Comparison of ENCODE assay signal across 1 cellular context in the genomic region with DNA sequence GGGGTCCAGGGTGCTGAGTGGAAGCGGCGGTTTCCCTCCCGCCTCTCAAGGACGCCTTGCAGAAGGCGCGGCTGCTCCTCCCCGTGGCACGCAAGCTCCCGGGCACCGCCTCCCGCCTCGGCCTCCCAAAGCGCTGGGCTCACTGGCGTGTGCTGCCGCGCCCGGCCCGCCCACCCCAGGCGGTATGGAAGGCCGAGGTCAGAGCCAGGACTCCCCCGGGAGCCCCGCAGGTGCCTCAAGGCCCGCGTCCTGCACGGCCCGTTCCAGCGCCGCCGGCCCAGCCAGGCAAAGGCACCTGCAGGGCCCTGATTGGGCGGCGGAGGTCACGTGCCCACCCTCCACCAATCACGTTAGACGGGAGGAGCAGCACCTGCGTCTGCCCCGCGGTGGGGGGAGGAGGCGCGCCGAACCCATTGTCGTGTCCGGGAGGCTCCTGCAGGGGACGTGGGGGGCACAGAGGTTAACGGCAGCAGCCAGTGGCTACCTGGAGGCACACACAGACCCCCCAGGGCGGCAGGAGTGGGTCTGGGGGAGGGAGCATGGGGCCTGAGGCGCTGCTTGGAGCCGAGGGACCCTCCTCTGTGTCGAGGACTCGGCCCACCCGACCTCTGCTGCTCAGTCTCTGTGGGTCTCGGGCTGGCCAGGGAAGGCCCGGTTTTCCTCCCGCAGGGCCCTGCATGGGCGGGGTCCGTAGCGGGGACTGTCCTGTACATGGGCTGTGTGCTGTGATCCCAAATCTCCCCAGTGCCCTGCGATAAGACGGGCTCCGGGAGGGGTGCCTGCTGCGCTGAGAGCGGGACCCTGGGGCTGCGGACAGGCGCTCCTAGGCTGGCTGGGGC.
TF ChIP-seq lines count a peak whose summit lies in the region.

No MANE protein-coding gene starts in this region.

TF ChIP-seq in HepG2, 621 proteins besides CTCF, POLR2A, EP300 and RAD21 (continued from another document and continues in another):
- TF ChIP-seq SNAPC4 (CRISPR knock-in tag; IDR thresholded peaks at IDR 0.05) (no peak), RORA (CRISPR knock-in tag; IDR thresholded peaks at IDR 0.05) (no peak), ZNF678 (CRISPR knock-in tag; IDR thresholded peaks at IDR 0.05) (no peak), KDM3A (CRISPR knock-in tag; IDR thresholded peaks at IDR 0.05; ENCODE audit: low read depth) (no peak), ZNF891 (CRISPR knock-in tag; IDR thresholded peaks at IDR 0.05) (peak; percentile 83), ZNF713 (CRISPR knock-in tag; IDR thresholded peaks at IDR 0.05) (no peak), PCBP1 (IDR thresholded peaks at IDR 0.05; ENCODE audit: borderline replicate concordance, low read depth, low read length) (0 out of 2 replicates have a peak, but pooled peaks have one; percentile 85), U2AF1 (optimal IDR thresholded peaks at IDR 0.05; ENCODE audit: low read depth, low read length) (no peak), ZKSCAN8 (CRISPR knock-in tag; IDR thresholded peaks at IDR 0.05; ENCODE audit: borderline replicate concordance) (no peak), PRDM15 (CRISPR knock-in tag; IDR thresholded peaks at IDR 0.05) (no peak), ZNF629 (CRISPR knock-in tag; conservative IDR thresholded peaks at IDR 0.05) (no peak), ARNT2 (CRISPR knock-in tag; IDR thresholded peaks at IDR 0.05; ENCODE audit: low read depth) (0 out of 2 replicates have a peak, but pooled peaks have one; percentile 13), KDM2A (CRISPR knock-in tag; IDR thresholded peaks at IDR 0.05; ENCODE audit: borderline replicate concordance, low read depth) (peak; percentile 80), REXO4 (CRISPR knock-in tag; IDR thresholded peaks at IDR 0.05; ENCODE audit: borderline replicate concordance) (no peak), CERS6 (CRISPR knock-in tag; IDR thresholded peaks at IDR 0.05) (no peak), ZNF263 (CRISPR knock-in tag; IDR thresholded peaks at IDR 0.05) (peak; percentile 55; the same call in 1 of the 2 replicates), SP5 (CRISPR knock-in tag; IDR thresholded peaks at IDR 0.05; ENCODE audit: borderline replicate concordance, low read depth) (peak; percentile 67; the same call in 1 of the 2 replicates), THAP11 (CRISPR knock-in tag; IDR thresholded peaks at IDR 0.05) (peak; percentile 52; the same call in 1 of the 2 replicates), ZKSCAN1 (IDR thresholded peaks at IDR 0.05; ENCODE audit: low read length) (no peak), NR2F6 (IDR thresholded peaks at IDR 0.05) (0 out of 2 replicates have a peak, but pooled peaks have one; percentile 35), NR2F6 (CRISPR knock-in tag; IDR thresholded peaks at IDR 0.05) (peak; percentile 51), MBNL3 (CRISPR knock-in tag; conservative IDR thresholded peaks at IDR 0.05) (no peak), TCF12 (IDR thresholded peaks at IDR 0.05) (no peak), TCF12 (CRISPR knock-in tag; IDR thresholded peaks at IDR 0.05) (no peak), ATF3 (CRISPR knock-in tag; IDR thresholded peaks at IDR 0.05) (0 out of 2 replicates have a peak, but pooled peaks have one; percentile 5), ZNF382 (CRISPR knock-in tag; IDR thresholded peaks at IDR 0.05; ENCODE audit: borderline replicate concordance) (no peak), ZNF709 (CRISPR knock-in tag; IDR thresholded peaks at IDR 0.05) (peak; percentile 90; the same call in 1 of the 2 replicates), HMG20A (CRISPR knock-in tag; IDR thresholded peaks at IDR 0.05; ENCODE audit: borderline replicate concordance) (no peak; the same call in 1 of the 2 replicates), CBFB (CRISPR knock-in tag; IDR thresholded peaks at IDR 0.05) (peak; percentile 62; the same call in 1 of the 2 replicates), PHF5A (CRISPR knock-in tag; IDR thresholded peaks at IDR 0.05; ENCODE audit: low read depth, unreplicated experiment) (no peak), ZNF33A (CRISPR knock-in tag; IDR thresholded peaks at IDR 0.05; ENCODE audit: borderline replicate concordance) (no peak), TFDP2 (CRISPR knock-in tag; IDR thresholded peaks at IDR 0.05) (no peak)
- TF ChIP-seq, protein P1, sequence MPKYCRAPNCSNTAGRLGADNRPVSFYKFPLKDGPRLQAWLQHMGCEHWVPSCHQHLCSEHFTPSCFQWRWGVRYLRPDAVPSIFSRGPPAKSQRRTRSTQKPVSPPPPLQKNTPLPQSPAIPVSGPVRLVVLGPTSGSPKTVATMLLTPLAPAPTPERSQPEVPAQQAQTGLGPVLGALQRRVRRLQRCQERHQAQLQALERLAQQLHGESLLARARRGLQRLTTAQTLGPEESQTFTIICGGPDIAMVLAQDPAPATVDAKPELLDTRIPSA (CRISPR knock-in tag; IDR thresholded peaks at IDR 0.05; ENCODE audit: borderline replicate concordance) = no peak
- TF ChIP-seq, protein P2, sequence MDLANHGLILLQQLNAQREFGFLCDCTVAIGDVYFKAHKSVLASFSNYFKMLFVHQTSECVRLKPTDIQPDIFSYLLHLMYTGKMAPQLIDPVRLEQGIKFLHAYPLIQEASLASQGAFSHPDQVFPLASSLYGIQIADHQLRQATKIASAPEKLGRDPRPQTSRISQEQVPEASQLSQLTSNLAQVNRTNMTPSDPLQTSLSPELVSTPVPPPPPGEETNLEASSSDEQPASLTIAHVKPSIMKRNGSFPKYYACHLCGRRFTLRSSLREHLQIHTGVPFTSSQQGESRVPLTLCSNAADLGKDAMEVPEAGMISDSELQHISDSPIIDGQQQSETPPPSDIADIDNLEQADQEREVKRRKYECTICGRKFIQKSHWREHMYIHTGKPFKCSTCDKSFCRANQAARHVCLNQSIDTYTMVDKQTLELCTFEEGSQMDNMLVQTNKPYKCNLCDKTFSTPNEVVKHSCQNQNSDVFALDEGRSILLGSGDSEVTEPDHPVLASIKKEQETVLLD (CRISPR knock-in tag; IDR thresholded peaks at IDR 0.05; ENCODE audit: low read depth) = no peak
- TF ChIP-seq, protein P3, sequence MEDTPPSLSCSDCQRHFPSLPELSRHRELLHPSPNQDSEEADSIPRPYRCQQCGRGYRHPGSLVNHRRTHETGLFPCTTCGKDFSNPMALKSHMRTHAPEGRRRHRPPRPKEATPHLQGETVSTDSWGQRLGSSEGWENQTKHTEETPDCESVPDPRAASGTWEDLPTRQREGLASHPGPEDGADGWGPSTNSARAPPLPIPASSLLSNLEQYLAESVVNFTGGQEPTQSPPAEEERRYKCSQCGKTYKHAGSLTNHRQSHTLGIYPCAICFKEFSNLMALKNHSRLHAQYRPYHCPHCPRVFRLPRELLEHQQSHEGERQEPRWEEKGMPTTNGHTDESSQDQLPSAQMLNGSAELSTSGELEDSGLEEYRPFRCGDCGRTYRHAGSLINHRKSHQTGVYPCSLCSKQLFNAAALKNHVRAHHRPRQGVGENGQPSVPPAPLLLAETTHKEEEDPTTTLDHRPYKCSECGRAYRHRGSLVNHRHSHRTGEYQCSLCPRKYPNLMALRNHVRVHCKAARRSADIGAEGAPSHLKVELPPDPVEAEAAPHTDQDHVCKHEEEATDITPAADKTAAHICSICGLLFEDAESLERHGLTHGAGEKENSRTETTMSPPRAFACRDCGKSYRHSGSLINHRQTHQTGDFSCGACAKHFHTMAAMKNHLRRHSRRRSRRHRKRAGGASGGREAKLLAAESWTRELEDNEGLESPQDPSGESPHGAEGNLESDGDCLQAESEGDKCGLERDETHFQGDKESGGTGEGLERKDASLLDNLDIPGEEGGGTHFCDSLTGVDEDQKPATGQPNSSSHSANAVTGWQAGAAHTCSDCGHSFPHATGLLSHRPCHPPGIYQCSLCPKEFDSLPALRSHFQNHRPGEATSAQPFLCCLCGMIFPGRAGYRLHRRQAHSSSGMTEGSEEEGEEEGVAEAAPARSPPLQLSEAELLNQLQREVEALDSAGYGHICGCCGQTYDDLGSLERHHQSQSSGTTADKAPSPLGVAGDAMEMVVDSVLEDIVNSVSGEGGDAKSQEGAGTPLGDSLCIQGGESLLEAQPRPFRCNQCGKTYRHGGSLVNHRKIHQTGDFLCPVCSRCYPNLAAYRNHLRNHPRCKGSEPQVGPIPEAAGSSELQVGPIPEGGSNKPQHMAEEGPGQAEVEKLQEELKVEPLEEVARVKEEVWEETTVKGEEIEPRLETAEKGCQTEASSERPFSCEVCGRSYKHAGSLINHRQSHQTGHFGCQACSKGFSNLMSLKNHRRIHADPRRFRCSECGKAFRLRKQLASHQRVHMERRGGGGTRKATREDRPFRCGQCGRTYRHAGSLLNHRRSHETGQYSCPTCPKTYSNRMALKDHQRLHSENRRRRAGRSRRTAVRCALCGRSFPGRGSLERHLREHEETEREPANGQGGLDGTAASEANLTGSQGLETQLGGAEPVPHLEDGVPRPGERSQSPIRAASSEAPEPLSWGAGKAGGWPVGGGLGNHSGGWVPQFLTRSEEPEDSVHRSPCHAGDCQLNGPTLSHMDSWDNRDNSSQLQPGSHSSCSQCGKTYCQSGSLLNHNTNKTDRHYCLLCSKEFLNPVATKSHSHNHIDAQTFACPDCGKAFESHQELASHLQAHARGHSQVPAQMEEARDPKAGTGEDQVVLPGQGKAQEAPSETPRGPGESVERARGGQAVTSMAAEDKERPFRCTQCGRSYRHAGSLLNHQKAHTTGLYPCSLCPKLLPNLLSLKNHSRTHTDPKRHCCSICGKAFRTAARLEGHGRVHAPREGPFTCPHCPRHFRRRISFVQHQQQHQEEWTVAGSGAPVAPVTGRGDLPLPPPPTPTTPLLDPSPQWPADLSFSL (CRISPR knock-in tag; IDR thresholded peaks at IDR 0.05) = no peak
